Comparison of ENCODE assay signal across 9 cellular contexts in the genomic region with DNA sequence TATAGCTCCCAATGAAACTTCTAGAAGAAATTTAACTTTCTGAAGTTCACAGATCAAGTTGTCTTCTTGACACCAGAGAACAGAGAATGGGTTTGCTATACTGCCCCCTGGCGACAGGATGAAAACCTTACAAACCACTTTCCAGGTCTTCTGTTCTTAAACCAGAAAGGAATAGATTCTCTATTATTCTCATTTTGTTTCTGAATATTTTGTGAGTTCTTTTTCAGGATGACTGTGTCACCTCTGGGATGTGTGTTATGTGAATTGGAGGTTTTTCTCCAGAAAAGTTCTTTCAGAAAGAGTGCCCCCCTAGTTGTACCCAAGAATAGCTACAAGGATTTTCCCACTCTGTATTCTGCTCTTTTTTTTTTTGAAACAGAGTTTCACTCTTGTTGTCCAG. TPM values are rescaled to one million over a fixed set of nuclear protein-coding genes. Genes with fewer than 3 reads are reported as not detected.
DNase-seq lines count a peak whose midpoint lies in the region; ATAC-seq and TF ChIP-seq lines count a peak whose summit lies in the region.
"Had no signal": no experiment of that assay in that cellular context is flagged by ENCODE, and none has a peak within 500 bp of the region (broad histone marks: within the 10 kb centered on the region; RNA-seq: fewer than 3 reads in every experiment).

No MANE protein-coding gene starts in this region.

- peaks cover 7% of the 10 kb centered on the region for H3K9me3 Mint-ChIP-seq in glutamatergic neuron (ENCODE audit: unreplicated experiment)

- H3K4me1 ChIP-seq in heart right ventricle = no peaks in the 10 kb centered on the region
- H3K4me1 ChIP-seq in NT2/D1 (ENCODE audit: insufficient read depth, insufficient read length) = peaks cover 2% of the 10 kb centered on the region

- H3K4me3 Mint-ChIP-seq in glutamatergic neuron (ENCODE audit: unreplicated experiment) = no peak overlapping the region

- TF ChIP-seq CTCF in heart right ventricle (IDR thresholded peaks at IDR 0.05) (peak; percentile 27 to 74 (median 63)), glutamatergic neuron (IDR thresholded peaks at IDR 0.05; ENCODE audit: partially characterized antibody, unreplicated experiment) (peak; percentile 80)

- no peaks in the 10 kb centered on the region for H3K4me1 Mint-ChIP-seq in glutamatergic neuron (ENCODE audit: low read depth, unreplicated experiment)

- no peak overlapping the region for H3K27ac Mint-ChIP-seq in glutamatergic neuron (ENCODE audit: unreplicated experiment)

- DNase-seq in heart right ventricle (no peak), left ventricle myocardium superior (no peak), NT2/D1 (ENCODE audit: low read depth, low spot score) (peak; percentile 80), glutamatergic neuron (peak; percentile 41), ureter (ENCODE audit: low spot score) (no peak)
- peak; percentile 7 for DNase-seq in activated effector memory CD4-positive, alpha-beta T cell treated with Interleukin-2 at 50 U/mL for 16 hours
- DNase-seq in stimulated activated CD4-positive, alpha-beta T cell treated with anti-CD3 and anti-CD28 coated beads, Interleukin-15, amount 100 ng/mL, for 24 hours = peak; percentile 68

- H3K9ac ChIP-seq in NT2/D1 (ENCODE audit: insufficient read length, low read depth) = no peak overlapping the region

- H3K36me3 Mint-ChIP-seq in glutamatergic neuron (ENCODE audit: unreplicated experiment) = peaks cover 12% of the 10 kb centered on the region

- H3K36me3 ChIP-seq in heart right ventricle (peaks cover 0 to 50% (median 6%) of the 10 kb centered on the region in 9 donors), NT2/D1 (ENCODE audit: insufficient read depth, insufficient read length, low read length) (peaks cover 68% of the 10 kb centered on the region)

- WGBS in heart right ventricle, 2 donors = 0 to 6% methylated on average over 1 of the region's 1 CpG

- ATAC-seq in heart right ventricle (no peak), left ventricle myocardium superior (no peak), GM18868 (IDR thresholded peaks at IDR 0.05; ENCODE audit: unreplicated experiment) (no peak)

- H3K27ac ChIP-seq in heart right ventricle = no peak overlapping the region
- H3K27ac ChIP-seq: epithelial cell of prostate had no signal

- intact Hi-C loops in heart right ventricle (cut with DNase I) = no loop called here
- intact Hi-C loops in left ventricle myocardium superior (cut with micrococcal nuclease) = no loop called here

- peaks cover 1% of the 10 kb centered on the region for H3K27me3 Mint-ChIP-seq in glutamatergic neuron (ENCODE audit: unreplicated experiment)

- peaks cover 0 to 4% (median 0%) of the 10 kb centered on the region in 7 donors for H3K27me3 ChIP-seq in heart right ventricle
- H3K27me3 ChIP-seq in NT2/D1 (ENCODE audit: insufficient read depth, insufficient read length) = no peaks in the 10 kb centered on the region

- H3K9me3 ChIP-seq in heart right ventricle = peaks cover 0 to 15% (median 5%) of the 10 kb centered on the region in 11 donors
- no peaks in the 10 kb centered on the region for H3K9me3 ChIP-seq in NT2/D1 (ENCODE audit: insufficient read depth, low read length)

- H3K4me3 ChIP-seq in heart right ventricle = no peak overlapping the region
- H3K4me3 ChIP-seq in NT2/D1 (ENCODE audit: insufficient read length, low read depth) = no peak overlapping the region

RNA-seq across cellular contexts. Expression of a gene that starts 6.3 kb away (rescaled TPM):
- total RNA-seq in heart right ventricle = 10 to 100 TPM; 19.9 to 44.1 (median 32.5) TPM
- polyA plus RNA-seq in heart right ventricle = 10 to 100 TPM; 11.3 to 37.9 TPM
- 26.8 TPM for total RNA-seq in left ventricle myocardium superior
- 20.9 TPM for total RNA-seq in glutamatergic neuron (ENCODE audit: unreplicated experiment)
- 25.5 TPM for total RNA-seq in ureter

RNA-seq across cellular contexts. Expression of a gene that starts 47.3 kb away (rescaled TPM):
- total RNA-seq in heart right ventricle (under 1 TPM in 1 of 10 donors, not detected in 9; 0.50 TPM), left ventricle myocardium superior (not detected), glutamatergic neuron (ENCODE audit: unreplicated experiment) (66.2 TPM), ureter (not detected)
- under 1 TPM in 1 of 2 donors, not detected in 1; 0.07 TPM for polyA plus RNA-seq in heart right ventricle

Comparison
In these comparisons a context has a peak if more than half of its experiments do, and no peak if none do; other contexts are left out.
1. DNase-seq: peak in NT2/D1 (single experiment), activated effector memory CD4-positive, alpha-beta T cell treated with Interleukin-2 at 50 U/mL for 16 hours (single experiment), glutamatergic neuron (single experiment) and stimulated activated CD4-positive, alpha-beta T cell treated with anti-CD3 and anti-CD28 coated beads, Interleukin-15, amount 100 ng/mL, for 24 hours (single experiment); none in heart right ventricle (0 of 2), left ventricle myocardium superior (single experiment) and ureter (single experiment).
2. RNA of a gene that starts 47.3 kb away (total RNA-seq): 66.2 TPM in glutamatergic neuron (single experiment); 0.50 TPM in heart right ventricle, not detected in left ventricle myocardium superior (single experiment) and not detected in ureter (single experiment); every median in the first group is over 10 times any median in the second.